Comparison of ENCODE assay signal across 13 cellular contexts in genomic region chr17:78180083-78180482, GRCh38. TPM values are rescaled to one million over a fixed set of nuclear protein-coding genes. Genes with fewer than 3 reads are reported as not detected.
DNase-seq lines count a peak whose midpoint lies in the region; ATAC-seq and TF ChIP-seq lines count a peak whose summit lies in the region.
"Had no signal": no experiment of that assay in that cellular context is flagged by ENCODE, and none has a peak within 500 bp of the region (broad histone marks: within the 10 kb centered on the region; RNA-seq: fewer than 3 reads in every experiment).

No MANE protein-coding gene starts in this region.

- peaks cover 24% of the 10 kb centered on the region for H3K4me1 Mint-ChIP-seq in neural crest cell

- H3K4me1 ChIP-seq in left ventricle myocardium inferior (peaks cover 27% of the 10 kb centered on the region), right atrium auricular region (peaks cover 0 to 17% of the 10 kb centered on the region in 2 donors), colonic mucosa (peaks cover 22% of the 10 kb centered on the region)

- peaks cover 20% of the 10 kb centered on the region for H3K36me3 Mint-ChIP-seq in neural crest cell (ENCODE audit: low read depth)

- ATAC-seq in HG02981 (IDR thresholded peaks at IDR 0.05; ENCODE audit: unreplicated experiment): no peak
- no peak for ATAC-seq in HG03442 (IDR thresholded peaks at IDR 0.05; ENCODE audit: unreplicated experiment)
- no peak for ATAC-seq in HG03571 (IDR thresholded peaks at IDR 0.05; ENCODE audit: unreplicated experiment)

- no peak overlapping the region for H3K9ac ChIP-seq in colonic mucosa (ENCODE audit: low read depth in 2 of 2, low read length in 2 of 2)

- intact Hi-C loops in left ventricle myocardium inferior (cut with micrococcal nuclease): no loop called here
- intact Hi-C loops in colonic mucosa (cut with DNase I): no loop called here

- no peaks in the 10 kb centered on the region for H3K27me3 Mint-ChIP-seq in neural crest cell (ENCODE audit: low read depth)
- H3K27me3 Mint-ChIP-seq: type B pancreatic cell had no signal

- H3K9me3 ChIP-seq in left ventricle myocardium inferior (replicated peaks) (no peaks in the 10 kb centered on the region), right atrium auricular region (no peaks in the 10 kb centered on the region), colonic mucosa (no peaks in the 10 kb centered on the region)

- TF ChIP-seq CTCF in left ventricle myocardium inferior (IDR thresholded peaks at IDR 0.05; ENCODE audit: borderline replicate concordance) (no peak), right atrium auricular region (IDR thresholded peaks at IDR 0.05) (no peak), colonic mucosa (IDR thresholded peaks at IDR 0.05) (no peak), neural crest cell (conservative IDR thresholded peaks at IDR 0.05) (no peak)

- H3K27ac ChIP-seq in left ventricle myocardium inferior (replicated peaks) (peak overlapping the region; percentile 47), right atrium auricular region (peak overlapping the region in 1 of 2 donors; percentile 0), colonic mucosa (peak overlapping the region; percentile 10)

- H3K27ac Mint-ChIP-seq in neural crest cell (ENCODE audit: unreplicated experiment): no peak overlapping the region
- H3K27ac Mint-ChIP-seq: type B pancreatic cell had no signal

- H3K36me3 ChIP-seq in left ventricle myocardium inferior (no peaks in the 10 kb centered on the region), right atrium auricular region (no peaks in the 10 kb centered on the region), colonic mucosa (no peaks in the 10 kb centered on the region)

- no peaks in the 10 kb centered on the region for H3K9me3 Mint-ChIP-seq in neural crest cell
- H3K9me3 Mint-ChIP-seq: type B pancreatic cell had no signal

- no peak for DNase-seq in left ventricle myocardium inferior
- DNase-seq in right atrium auricular region (ENCODE audit: low spot score): no peak
- DNase-seq in colonic mucosa: no peak
- DNase-seq in neural crest cell (ENCODE audit: low read depth, low spot score): no peak
- DNase-seq in NCI-H1694 treated with DMSO at 0.1 percent for 48 hours (lab: John Stamatoyannopoulos, UW): no peak
- DNase-seq: activated CD8-positive, alpha-beta memory T cell treated with anti-CD3 and anti-CD28 coated beads, Interleukin-2, amount 50 U/mL, for 4 hours; NCI-H510A treated with DMSO at 0.1 percent for 48 hours had no signal

- peak overlapping the region; percentile 3 for H3K4me3 Mint-ChIP-seq in neural crest cell
- H3K4me3 Mint-ChIP-seq: type B pancreatic cell had no signal

- H3K4me3 ChIP-seq in left ventricle myocardium inferior (no peak overlapping the region), right atrium auricular region (no peak overlapping the region), colonic mucosa (no peak overlapping the region)

- H3K27me3 ChIP-seq in left ventricle myocardium inferior (ENCODE audit: low read depth): no peaks in the 10 kb centered on the region
- H3K27me3 ChIP-seq in right atrium auricular region: no peaks in the 10 kb centered on the region
- no peaks in the 10 kb centered on the region for H3K27me3 ChIP-seq in colonic mucosa

RNA-seq across cellular contexts. Expression of gene TK1, which starts 6.8 kb away (rescaled TPM):
- total RNA-seq in left ventricle myocardium inferior (1.8 TPM), right atrium auricular region (1 to 10 TPM; 2.2 TPM), colonic mucosa (100 to 1,000 TPM in 1 of 2 donors, 10 to 100 TPM in 1; 37.7 to 135 TPM), neural crest cell (48.7 and 53.9 TPM in 2 replicates)

RNA-seq across cellular contexts. Expression of gene AFMID, which starts 7.1 kb away (rescaled TPM):
- 22.5 TPM for total RNA-seq in left ventricle myocardium inferior
- 10 to 100 TPM; 28.6 to 35.3 TPM for total RNA-seq in right atrium auricular region
- total RNA-seq in colonic mucosa: 10 to 100 TPM; 30.6 to 33.3 TPM
- total RNA-seq in neural crest cell: 38.1 and 41.9 TPM in 2 replicates

RNA-seq across cellular contexts. Expression of gene SYNGR2, which starts 11.7 kb away (rescaled TPM):
- total RNA-seq in left ventricle myocardium inferior (86.9 TPM), right atrium auricular region (100 to 1,000 TPM in 1 of 2 donors, 10 to 100 TPM in 1; 52.8 to 129 TPM), colonic mucosa (100 to 1,000 TPM; 256 to 395 TPM), neural crest cell (19.3 and 23.0 TPM in 2 replicates)

RNA-seq across cellular contexts. Expression of gene C17orf99, which starts 33.9 kb away (rescaled TPM):
- not detected for total RNA-seq in left ventricle myocardium inferior
- total RNA-seq in right atrium auricular region: not detected
- total RNA-seq in colonic mucosa: under 1 TPM in 1 of 2 donors, not detected in 1; 0.20 TPM
- not detected in 2 replicates for total RNA-seq in neural crest cell
- total RNA-seq: H1, myocyte had no signal

RNA-seq across cellular contexts. Expression of gene BIRC5, which starts 34.0 kb away (rescaled TPM):
- total RNA-seq in left ventricle myocardium inferior (0.69 TPM), right atrium auricular region (1 to 10 TPM in 1 of 2 donors, not detected in 1; 3.7 TPM), colonic mucosa (10 to 100 TPM; 15.2 to 77.1 TPM), neural crest cell (123 and 134 TPM in 2 replicates)

Comparison
In these comparisons a context has a peak if more than half of its experiments do, and no peak if none do; other contexts are left out.
1. RNA of gene TK1, which starts 6.8 kb away (total RNA-seq): 37.7 to 135 TPM in colonic mucosa and 48.7 to 53.9 TPM in neural crest cell; 2.2 TPM in right atrium auricular region and 1.8 TPM in left ventricle myocardium inferior (single experiment); every median in the first group is over 10 times any median in the second.